Comparison of ENCODE assay signal across 33 cellular contexts in genomic region chr18:80166240-80166639, GRCh38.
"Had no signal": no experiment of that assay in that cellular context is flagged by ENCODE, and none has a peak within 500 bp of the region (broad histone marks: within the 10 kb centered on the region; RNA-seq: fewer than 3 reads in every experiment).

No MANE protein-coding gene starts in this region.

- H3K27ac ChIP-seq: ascending aorta, breast epithelium, cardiac muscle cell, colonic mucosa, dorsolateral prefrontal cortex, WERI-Rb-1 had no signal

- H3K36me3 Mint-ChIP-seq: activated naive CD8-positive, alpha-beta T cell had no signal

- H3K4me3 ChIP-seq: ascending aorta, breast epithelium, cardiac muscle cell, colonic mucosa, dorsolateral prefrontal cortex had no signal

- H3K36me3 ChIP-seq: ascending aorta, breast epithelium, cardiac muscle cell, colonic mucosa had no signal

- H3K9me3 ChIP-seq: breast epithelium, colonic mucosa had no signal

- H3K27me3 ChIP-seq: ascending aorta, breast epithelium, cardiac muscle cell, colonic mucosa, dorsolateral prefrontal cortex had no signal

- DNase-seq: activated B cell treated with CpG ODN at 0.5 μM for 24 hours; activated CD4-positive, alpha-beta T cell treated with anti-CD3 and anti-CD28 coated beads for 48 hours; activated CD4-positive, alpha-beta T cell treated with anti-CD3 and anti-CD28 coated beads, Interleukin-2, amount 50 U/mL, for 1 hour; activated CD4-positive, alpha-beta T cell treated with anti-CD3 and anti-CD28 coated beads, Interleukin-2, amount 50 U/mL, for 48 hours; activated CD8-positive, alpha-beta memory T cell treated with anti-CD3 and anti-CD28 coated beads for 24 hours; activated CD8-positive, alpha-beta T cell treated with anti-CD3 and anti-CD28 coated beads for 36 hours; activated effector memory CD4-positive, alpha-beta T cell treated with Interleukin-2 at 50 U/mL for 16 hours; activated gamma-delta T cell treated with Interleukin-2 at 50 U/mL for 16 hours; activated naive CD4-positive, alpha-beta T cell treated with anti-CD3 and anti-CD28 coated beads, Interleukin-2, amount 50 U/mL, for 16 hours; activated naive CD4-positive, alpha-beta T cell treated with Interleukin-2 at 50 U/mL for 16 hours; activated T-cell treated with anti-CD3 and anti-CD28 coated beads, Interleukin-2, amount 50 U/mL, for 4 hours; central memory CD4-positive, alpha-beta T cell; cerebellar nuclear complex; colonic mucosa; effector memory CD4-positive, alpha-beta T cell; endodermal cell; foreskin fibroblast; glutamatergic neuron; T-helper 1 cell; T-helper 17 cell; T1000; WERI-Rb-1 had no signal

- H3K27ac Mint-ChIP-seq: activated B cell treated with CpG ODN at 0.5 μM for 24 hours; activated CD8-positive, alpha-beta T cell treated with anti-CD3 and anti-CD28 coated beads for 36 hours; activated naive CD8-positive, alpha-beta T cell; activated T-helper 17 cell treated with anti-CD3 and anti-CD28 coated beads, Interleukin-2, amount 50 U/mL, for 72 hours; dendritic cell treated with granulocyte-macrophage colony-stimulating factor and Interleukin-4, amounts not matched to agents 40 ng/mL and 50 ng/mL, for 4 days; endodermal cell; T-helper 17 cell; T-helper 2 cell treated with Interferon-gamma antibody and Interleukin-4, amounts not matched to agents 5 μg/mL and 100 μg/mL, for 36 hours had no signal

- H3K4me3 Mint-ChIP-seq: activated B cell treated with CpG ODN at 0.5 μM for 24 hours; activated CD8-positive, alpha-beta T cell treated with anti-CD3 and anti-CD28 coated beads for 36 hours; activated naive CD8-positive, alpha-beta T cell; activated T-cell treated with anti-CD3 and anti-CD28 coated beads, Interleukin-2, amount 50 U/mL, for 4 hours; activated T-helper 17 cell treated with anti-CD3 and anti-CD28 coated beads, Interleukin-2, amount 50 U/mL, for 72 hours; brain; dendritic cell treated with granulocyte-macrophage colony-stimulating factor and Interleukin-4, amounts not matched to agents 40 ng/mL and 50 ng/mL, for 4 days; endodermal cell; T-helper 17 cell; T-helper 2 cell treated with Interferon-gamma antibody and Interleukin-4, amounts not matched to agents 5 μg/mL and 100 μg/mL, for 36 hours had no signal

- H3K4me1 ChIP-seq: ascending aorta, breast epithelium, colonic mucosa had no signal

- ATAC-seq: activated CD4-positive, CD25-positive, alpha-beta regulatory T cell treated with anti-CD3 and anti-CD28 coated beads, Interleukin-2, amount 50 U/mL, for 24 hours; activated CD8-positive, alpha-beta T cell treated with anti-CD3 and anti-CD28 coated beads for 36 hours; activated T-cell treated with anti-CD3 and anti-CD28 coated beads, Interleukin-2, amount 50 U/mL, for 4 hours; activated T-helper 17 cell treated with anti-CD3 and anti-CD28 coated beads, Interleukin-2, amount 50 U/mL, for 72 hours; esophagus mucosa; T-helper 17 cell had no signal

- H3K4me1 Mint-ChIP-seq: activated B cell treated with CpG ODN at 0.5 μM for 24 hours; activated T-helper 17 cell treated with anti-CD3 and anti-CD28 coated beads, Interleukin-2, amount 50 U/mL, for 72 hours; endodermal cell had no signal
